ENCODE assay signal across 8 cellular contexts in the genomic region with DNA sequence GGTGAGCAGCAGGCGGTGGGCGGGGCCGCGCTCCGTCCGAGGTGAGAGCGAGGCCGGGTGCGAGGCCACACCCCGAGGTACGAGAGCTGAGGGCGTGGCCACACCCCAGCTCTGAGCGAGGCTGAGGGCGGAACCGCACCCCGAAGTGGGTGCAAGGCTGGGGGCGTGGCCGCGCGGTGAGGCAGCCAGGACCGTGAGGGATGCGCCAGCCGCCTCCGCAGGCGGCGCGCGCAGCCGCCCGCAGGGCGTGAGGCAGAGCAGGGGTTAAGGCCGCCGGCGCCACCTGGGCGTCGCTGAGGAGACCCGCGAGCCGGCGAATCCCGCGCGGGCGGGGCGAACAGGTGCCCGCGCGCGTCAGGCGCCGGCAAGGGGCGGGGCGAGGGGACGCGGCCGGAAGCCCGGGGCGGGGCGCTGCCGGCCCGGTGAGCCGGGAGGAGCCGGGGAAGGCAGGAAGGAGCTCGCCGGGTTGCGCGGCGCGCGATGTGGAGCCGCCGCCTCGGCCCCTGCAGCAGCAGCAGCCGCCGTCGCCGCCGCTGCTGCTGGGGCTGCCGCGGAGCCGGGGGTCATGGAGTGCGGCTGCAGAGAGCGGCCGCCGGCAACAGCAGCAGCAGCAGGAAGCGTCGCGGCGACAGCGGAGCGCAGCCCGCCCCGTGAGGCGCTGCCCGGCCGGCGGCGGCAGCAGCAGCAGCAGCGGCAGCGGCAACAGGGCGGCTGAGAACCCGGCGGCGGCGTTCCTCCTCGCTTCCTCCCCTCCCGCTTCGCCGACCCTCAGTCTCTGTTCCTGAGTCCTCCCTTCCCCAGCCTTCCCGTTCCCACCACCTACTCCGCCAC. TPM values are rescaled to one million over a fixed set of nuclear protein-coding genes. Genes with fewer than 3 reads are reported as not detected.
DNase-seq lines count a peak whose midpoint lies in the region; ATAC-seq and TF ChIP-seq lines count a peak whose summit lies in the region.

A gene with protein sequence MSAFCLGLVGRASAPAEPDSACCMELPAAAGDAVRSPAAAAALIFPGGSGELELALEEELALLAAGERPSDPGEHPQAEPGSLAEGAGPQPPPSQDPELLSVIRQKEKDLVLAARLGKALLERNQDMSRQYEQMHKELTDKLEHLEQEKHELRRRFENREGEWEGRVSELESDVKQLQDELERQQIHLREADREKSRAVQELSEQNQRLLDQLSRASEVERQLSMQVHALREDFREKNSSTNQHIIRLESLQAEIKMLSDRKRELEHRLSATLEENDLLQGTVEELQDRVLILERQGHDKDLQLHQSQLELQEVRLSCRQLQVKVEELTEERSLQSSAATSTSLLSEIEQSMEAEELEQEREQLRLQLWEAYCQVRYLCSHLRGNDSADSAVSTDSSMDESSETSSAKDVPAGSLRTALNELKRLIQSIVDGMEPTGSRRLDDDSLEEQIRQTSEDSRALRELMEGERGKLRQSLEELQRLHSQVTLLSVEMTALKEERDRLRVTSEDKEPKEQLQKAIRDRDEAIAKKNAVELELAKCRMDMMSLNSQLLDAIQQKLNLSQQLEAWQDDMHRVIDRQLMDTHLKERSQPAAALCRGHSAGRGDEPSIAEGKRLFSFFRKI (plus strand): TSS at position 449 of the 831 bp plus-strand sequence. CDS start 633 bp downstream, outside the sequence.

- peak within 1 kb of the TSS; percentile 90 for H3K4me3 Mint-ChIP-seq in activated CD4-positive, alpha-beta T cell treated with anti-CD3 and anti-CD28 coated beads for 36 hours
- peak within 1 kb of the TSS; percentile 68 for H3K4me3 Mint-ChIP-seq in chondrocyte (ENCODE audit: unreplicated experiment)

- H3K36me3 Mint-ChIP-seq in activated CD4-positive, alpha-beta T cell treated with anti-CD3 and anti-CD28 coated beads for 36 hours (ENCODE audit: low read depth): peaks cover 39% of the 10 kb centered on the region
- no peaks in the 10 kb centered on the region for H3K36me3 Mint-ChIP-seq in chondrocyte (ENCODE audit: low read depth)

- H3K9me3 Mint-ChIP-seq in activated CD4-positive, alpha-beta T cell treated with anti-CD3 and anti-CD28 coated beads for 36 hours (ENCODE audit: low read depth): no peaks in the 10 kb centered on the region
- H3K9me3 Mint-ChIP-seq in chondrocyte (ENCODE audit: low read depth): no peaks in the 10 kb centered on the region

- peak; percentile 63 for DNase-seq in Ammon's horn (ENCODE audit: low spot score)
- DNase-seq in GM19238 (ENCODE audit: insufficient read length, low spot score): peak; percentile 90
- peak; percentile 82 for DNase-seq in NCI-H460 (ENCODE audit: extremely low read depth, low read depth)
- DNase-seq in activated CD4-positive, alpha-beta T cell treated with anti-CD3 and anti-CD28 coated beads for 36 hours: peak; percentile 99
- no peak for DNase-seq in chondrocyte (ENCODE audit: low spot score)
- peak; percentile 86 for DNase-seq in left lobe of liver (ENCODE audit: low spot score)
- DNase-seq in stimulated activated CD4-positive, alpha-beta T cell treated with anti-CD3 and anti-CD28 coated beads, Interleukin-4, amount 100 ng/mL, for 1 hour: peak; percentile 99

- peak; percentile 39 for TF ChIP-seq CTCF in chondrocyte (IDR thresholded peaks at IDR 0.05)

- ATAC-seq in HG03432 (IDR thresholded peaks at IDR 0.05; ENCODE audit: unreplicated experiment) (peak; percentile 81), left lobe of liver (peak; percentile 91)
- peak; percentile 87 for ATAC-seq in activated CD4-positive, alpha-beta T cell treated with anti-CD3 and anti-CD28 coated beads for 36 hours

- intact Hi-C loops in activated CD4-positive, alpha-beta T cell treated with anti-CD3 and anti-CD28 coated beads for 36 hours (cut with DNase I, micrococcal nuclease): loop anchor here (1.0 to 10.0 kb wide), 14 partner anchors 9 to 1614 kb away; a partner anchor contains a TSS

- H3K27ac Mint-ChIP-seq in activated CD4-positive, alpha-beta T cell treated with anti-CD3 and anti-CD28 coated beads for 36 hours: peak within 1 kb of the TSS; percentile 92
- peak within 1 kb of the TSS; percentile 17 for H3K27ac Mint-ChIP-seq in chondrocyte (ENCODE audit: unreplicated experiment)

- CTCF ChIA-PET in activated CD4-positive, alpha-beta T cell treated with anti-CD3 and anti-CD28 coated beads for 36 hours (lab: Charles Lee): interaction anchor here (0.5 to 1.7 kb wide), 17 partner anchors 9 to 212 kb away, joined by 3 to 16 read pairs (median 3); a partner anchor contains a TSS

- H3K27me3 Mint-ChIP-seq in activated CD4-positive, alpha-beta T cell treated with anti-CD3 and anti-CD28 coated beads for 36 hours: no peaks in the 10 kb centered on the region
- H3K27me3 Mint-ChIP-seq in chondrocyte (ENCODE audit: low read depth): peaks cover 61% of the 10 kb centered on the region

- POLR2A ChIA-PET in activated CD4-positive, alpha-beta T cell treated with anti-CD3 and anti-CD28 coated beads for 36 hours (lab: Charles Lee): interaction anchor here (0.6 to 3.8 kb wide), 18 partner anchors 9 to 315 kb away, joined by 3 to 98 read pairs (median 4); a partner anchor contains a TSS

- H3K4me1 Mint-ChIP-seq in activated CD4-positive, alpha-beta T cell treated with anti-CD3 and anti-CD28 coated beads for 36 hours: peaks cover 46% of the 10 kb centered on the region
- H3K4me1 Mint-ChIP-seq in chondrocyte (ENCODE audit: low read depth): peaks cover 6% of the 10 kb centered on the region

RNA-seq across cellular contexts. Expression of the gene that starts here (rescaled TPM):
- total RNA-seq in NCI-H460 (2014; rRNA removed; shearing (Covaris generic)): 3.2 and 4.2 TPM in 2 replicates
- polyA plus RNA-seq in NCI-H460 (2014; cell fraction: nucleus; rRNA removed): 9.1 and 18.0 TPM in 2 replicates
- 100 to 1,000 TPM; 106 to 132 TPM for total RNA-seq in activated CD4-positive, alpha-beta T cell treated with anti-CD3 and anti-CD28 coated beads for 36 hours
- total RNA-seq in chondrocyte (0.12 to 0.45 TPM (median 0.26 TPM) in 3 replicates), left lobe of liver (9.4 TPM)

Comparison
In these comparisons a context has a peak if more than half of its experiments do, and no peak if none do; other contexts are left out.
1. RNA of the gene that starts here (total RNA-seq): 106 to 132 TPM in activated CD4-positive, alpha-beta T cell treated with anti-CD3 and anti-CD28 coated beads for 36 hours; 9.4 TPM in left lobe of liver (single experiment), 3.2 to 4.2 TPM in NCI-H460 and 0.12 to 0.45 TPM in chondrocyte; every median in the first group is over 10 times any median in the second.
2. Peak in every context shown above with its lines, with median percentiles within 50 percentile points of each other: ATAC-seq.